ENCODE assay signal across 16 cellular contexts in genomic region chr11:120877746-120878365, GRCh38.
"Had no signal": no experiment of that assay in that cellular context is flagged by ENCODE, and none has a peak within 500 bp of the region (broad histone marks: within the 10 kb centered on the region; RNA-seq: fewer than 3 reads in every experiment).

No MANE protein-coding gene starts in this region.

- H3K4me3 ChIP-seq: coronary artery, esophagus squamous epithelium, thoracic aorta had no signal

- H3K27ac ChIP-seq: coronary artery, esophagus squamous epithelium, thoracic aorta had no signal

- ATAC-seq: left ventricle myocardium superior; natural killer cell treated with Interleukin-12 subunit alpha and Interleukin-12 subunit beta and Interleukin-15 and Interleukin-18, amount 100 ng/mL, for 72 hours; stimulated activated effector memory CD8-positive, alpha-beta T cell treated with anti-CD3 and anti-CD28 coated beads, Interleukin-12 subunit alpha, Interleukin-12 subunit beta, amount 100 ng/mL, for 72 hours had no signal

- H3K27me3 ChIP-seq: esophagus squamous epithelium had no signal

- DNase-seq: activated CD4-positive, alpha-beta T cell treated with anti-CD3 and anti-CD28 coated beads, Interleukin-2, amount 10 ng/mL, durations not matched to agents 7 days and 5 days; activated CD4-positive, CD25-positive, alpha-beta regulatory T cell; activated CD8-positive, alpha-beta memory T cell treated with anti-CD3 and anti-CD28 coated beads for 24 hours; activated gamma-delta T cell treated with Interleukin-2 at 50 U/mL for 16 hours; activated naive CD8-positive, alpha-beta T cell treated with anti-CD3 and anti-CD28 coated beads for 36 hours; amygdala; central memory CD4-positive, alpha-beta T cell; esophagus squamous epithelium; glutamatergic neuron; hypothalamus; kidney glomerular epithelial cell; left ventricle myocardium superior had no signal

- H3K36me3 ChIP-seq: esophagus squamous epithelium, thoracic aorta had no signal

- H3K9me3 ChIP-seq: esophagus squamous epithelium, thoracic aorta had no signal
